In genomic region chr14:53304726-53305381, GRCh38 we compare ENCODE assay signal across 15 cellular contexts.
DNase-seq lines count a peak whose midpoint lies in the region; ATAC-seq and TF ChIP-seq lines count a peak whose summit lies in the region.
"Had no signal": no experiment of that assay in that cellular context is flagged by ENCODE, and none has a peak within 500 bp of the region (broad histone marks: within the 10 kb centered on the region; RNA-seq: fewer than 3 reads in every experiment).

No MANE protein-coding gene starts in this region.

- DNase-seq in Right ventricle myocardium superior, result no peak
- no peak for DNase-seq in right atrium auricular region (ENCODE audit: low spot score)
- DNase-seq in fibroblast of gingiva (ENCODE audit: low read depth), result peak; percentile 31
- peak; percentile 33 for DNase-seq in mesenchymal stem cell
- no peak for DNase-seq in upper lobe of right lung
- no peak for DNase-seq in UCSD-AML1 (lab: John Stamatoyannopoulos, UW; ENCODE audit: unreplicated experiment)
- DNase-seq in GM23338 (ENCODE audit: low spot score), result no peak
- DNase-seq in SHP77 treated with DMSO at 0.1 percent for 48 hours (lab: John Stamatoyannopoulos, UW), result no peak
- DNase-seq: 8988T, KBM-7, left colon, NCI-H226, pancreas had no signal

- intact Hi-C loops in Right ventricle myocardium superior (cut with DNase I) (no loop called here), upper lobe of right lung (cut with DNase I) (no loop called here)

- H3K4me2 ChIP-seq in mesenchymal stem cell (ENCODE audit: low read length, poor library complexity, severe bottlenecking), result no peak overlapping the region
- H3K4me2 ChIP-seq in GM23338, result no peak overlapping the region

- H4K8ac ChIP-seq in mesenchymal stem cell (ENCODE audit: low read length), result peak overlapping the region; percentile 28

- peaks cover 10% of the 10 kb centered on the region; the same call in 2 of the 3 replicates for H3K4me1 Mint-ChIP-seq in GM23338

- no peak overlapping the region for H2BK5ac ChIP-seq in mesenchymal stem cell (ENCODE audit: low read depth, low read length, poor library complexity, severe bottlenecking)

- no peak overlapping the region for H4K91ac ChIP-seq in mesenchymal stem cell (ENCODE audit: low read length)

- ATAC-seq in Right ventricle myocardium superior (ENCODE audit: poor library complexity), result peak; percentile 54
- peak; percentile 75 for ATAC-seq in upper lobe of right lung
- no peak for ATAC-seq in GM23338
- ATAC-seq: left colon; pancreas; stimulated activated memory B cell treated with anti-CD40 and anti-IgM and Interleukin-4, amounts not matched to agents 10 μg/mL and 1 μg/mL and 100 μg/mL, for 72 hours; WTC11 had no signal

- no peak overlapping the region for H3K4me3 ChIP-seq in right atrium auricular region
- no peak overlapping the region for H3K4me3 ChIP-seq in mesenchymal stem cell (ENCODE audit: insufficient read depth in 1 of 2, low read depth in 1 of 2, low read length in 2 of 2)
- H3K4me3 ChIP-seq in upper lobe of right lung, result no peak overlapping the region
- no peak overlapping the region for H3K4me3 ChIP-seq in GM23338
- H3K4me3 ChIP-seq: pancreas had no signal

- no peak overlapping the region for H2AFZ ChIP-seq in mesenchymal stem cell (ENCODE audit: low read depth, low read length)
- H2AFZ ChIP-seq in GM23338, result no peak overlapping the region

- peaks cover 2% of the 10 kb centered on the region for H3K27me3 Mint-ChIP-seq in GM23338 (ENCODE audit: insufficient read depth, low read depth, poor library complexity)

- H3K18ac ChIP-seq in mesenchymal stem cell (ENCODE audit: low read depth in 1 of 2, low read length in 2 of 2), result no peak overlapping the region

- no peak overlapping the region for H3K4ac ChIP-seq in mesenchymal stem cell (ENCODE audit: low read depth in 1 of 2, low read length in 2 of 2)

- no peaks in the 10 kb centered on the region for H3K36me3 ChIP-seq in right atrium auricular region
- no peaks in the 10 kb centered on the region for H3K36me3 ChIP-seq in mesenchymal stem cell (ENCODE audit: control insufficient read depth in 1 of 2, insufficient read depth in 2 of 2, low read depth in 1 of 2, low read length in 2 of 2)
- H3K36me3 ChIP-seq in upper lobe of right lung, result no peaks in the 10 kb centered on the region
- H3K36me3 ChIP-seq in GM23338 (ENCODE audit: insufficient read depth), result no peaks in the 10 kb centered on the region
- H3K36me3 ChIP-seq: pancreas had no signal

- no peak overlapping the region for H3K27ac Mint-ChIP-seq in GM23338
- H3K27ac Mint-ChIP-seq: stimulated activated memory B cell treated with anti-CD40 and anti-IgM and Interleukin-4, amounts not matched to agents 10 μg/mL and 1 μg/mL and 100 μg/mL, for 72 hours; WTC11 had no signal

- no peaks in the 10 kb centered on the region for H3K79me2 ChIP-seq in GM23338 (replicated peaks; ENCODE audit: insufficient read depth)

- H3F3A ChIP-seq in GM23338 (replicated peaks; ENCODE audit: low read depth), result no peaks in the 10 kb centered on the region

- peak overlapping the region; percentile 53 for H2BK15ac ChIP-seq in mesenchymal stem cell (ENCODE audit: low read depth, poor library complexity, severe bottlenecking)

- no peak overlapping the region for H3K27ac ChIP-seq in right atrium auricular region
- H3K27ac ChIP-seq in mesenchymal stem cell (ENCODE audit: low read length, poor library complexity, severe bottlenecking), result no peak overlapping the region
- H3K27ac ChIP-seq in upper lobe of right lung, result no peak overlapping the region
- no peak overlapping the region for H3K27ac ChIP-seq in GM23338 (ENCODE audit: low read depth)
- H3K27ac ChIP-seq: pancreas had no signal

- H4K20me1 ChIP-seq in GM23338 (replicated peaks; ENCODE audit: insufficient read depth), result 0 out of 2 replicates have a peak, but pooled peaks cover 4% of the 10 kb centered on the region

- H2AK5ac ChIP-seq in mesenchymal stem cell (ENCODE audit: low read length, severe bottlenecking), result peak overlapping the region; percentile 75

- peak overlapping the region in 1 of 2 experiments; percentile 37 for H2BK12ac ChIP-seq in mesenchymal stem cell (ENCODE audit: low read length in 2 of 2)

- H3K9me3 Mint-ChIP-seq in GM23338, result peaks cover 8% of the 10 kb centered on the region
- H3K9me3 Mint-ChIP-seq: stimulated activated memory B cell treated with anti-CD40 and anti-IgM and Interleukin-4, amounts not matched to agents 10 μg/mL and 1 μg/mL and 100 μg/mL, for 72 hours had no signal

- H3K14ac ChIP-seq in mesenchymal stem cell (ENCODE audit: low read length in 2 of 2), result no peak overlapping the region

- no peak for TF ChIP-seq CTCF in right atrium auricular region (IDR thresholded peaks at IDR 0.05)
- TF ChIP-seq CTCF in upper lobe of right lung (IDR thresholded peaks at IDR 0.05), result no peak
- no peak for TF ChIP-seq CTCF in GM23338 (conservative IDR thresholded peaks at IDR 0.05; ENCODE audit: low read depth in 2 of 2)

- no peak overlapping the region for H3K9ac ChIP-seq in mesenchymal stem cell (ENCODE audit: low read length)

- H3K9me2 ChIP-seq in GM23338 (ENCODE audit: insufficient read depth), result no peaks in the 10 kb centered on the region

- peaks cover 6% of the 10 kb centered on the region; the same call in 2 of the 3 replicates for H3K36me3 Mint-ChIP-seq in GM23338 (ENCODE audit: low read depth)
- H3K36me3 Mint-ChIP-seq: stimulated activated memory B cell treated with anti-CD40 and anti-IgM and Interleukin-4, amounts not matched to agents 10 μg/mL and 1 μg/mL and 100 μg/mL, for 72 hours had no signal

- H3K27me3 ChIP-seq in right atrium auricular region (no peaks in the 10 kb centered on the region), mesenchymal stem cell (ENCODE audit: control insufficient read depth in 1 of 2, insufficient read depth in 1 of 2, low read length in 2 of 2) (no peaks in the 10 kb centered on the region), upper lobe of right lung (no peaks in the 10 kb centered on the region), GM23338 (ENCODE audit: insufficient read depth) (no peaks in the 10 kb centered on the region)
- H3K27me3 ChIP-seq: pancreas had no signal

- H3K9me3 ChIP-seq in right atrium auricular region (no peaks in the 10 kb centered on the region), mesenchymal stem cell (ENCODE audit: control insufficient read depth, low read length) (no peaks in the 10 kb centered on the region), upper lobe of right lung (no peaks in the 10 kb centered on the region)
- H3K9me3 ChIP-seq: pancreas had no signal

- H3K4me3 Mint-ChIP-seq in GM23338, result no peak overlapping the region
- H3K4me3 Mint-ChIP-seq: stimulated activated memory B cell treated with anti-CD40 and anti-IgM and Interleukin-4, amounts not matched to agents 10 μg/mL and 1 μg/mL and 100 μg/mL, for 72 hours; WTC11 had no signal

- H3K4me1 ChIP-seq in right atrium auricular region (peaks cover 0 to 14% of the 10 kb centered on the region in 2 donors), mesenchymal stem cell (ENCODE audit: control insufficient read depth, insufficient read depth, low read depth, low read length) (peaks cover 8% of the 10 kb centered on the region), upper lobe of right lung (peaks cover 5% of the 10 kb centered on the region), GM23338 (ENCODE audit: insufficient read depth) (no peaks in the 10 kb centered on the region)
- H3K4me1 ChIP-seq: pancreas had no signal

- no peak overlapping the region for H3K23ac ChIP-seq in mesenchymal stem cell (ENCODE audit: low read length in 2 of 2)

- WGBS in mesenchymal stem cell, result 48% methylated on average over 3 of the region's 3 CpGs

- H2BK120ac ChIP-seq in mesenchymal stem cell (ENCODE audit: low read depth, low read length), result no peak overlapping the region

- no peaks in the 10 kb centered on the region for H3K79me1 ChIP-seq in mesenchymal stem cell (replicated peaks; ENCODE audit: low read length, poor library complexity, severe bottlenecking)

TF ChIP-seq in GM23338, 12 proteins besides CTCF, POLR2A, EP300 and RAD21:
- TF ChIP-seq EZH2 (IDR thresholded peaks at IDR 0.05; ENCODE audit: low read depth, unreplicated experiment), result no peak
TF ChIP-seq in GM23338: peak in this region for 0.

Comparison
In these comparisons a context has a peak if more than half of its experiments do, and no peak if none do; other contexts are left out.
1. DNase-seq: peak in fibroblast of gingiva (single experiment) and mesenchymal stem cell (single experiment); none in Right ventricle myocardium superior (single experiment), right atrium auricular region (single experiment), upper lobe of right lung (single experiment), UCSD-AML1 (single experiment), GM23338 (single experiment) and SHP77 treated with DMSO at 0.1 percent for 48 hours (single experiment).